1 cellular context compared by ENCODE assay signal in genomic region chr6:139290787-139291294, GRCh38.
TF ChIP-seq lines count a peak whose summit lies in the region.

No MANE protein-coding gene starts in this region.

TF ChIP-seq in endothelial cell of umbilical vein, 7 proteins besides CTCF, POLR2A, EP300 and RAD21 (continued from another document):
- TF ChIP-seq GATA2 (IDR thresholded peaks at IDR 0.05; ENCODE audit: insufficient read depth, insufficient read length, low read depth, low read length) (no peak), FOS (IDR thresholded peaks at IDR 0.05; ENCODE audit: borderline replicate concordance, insufficient read depth, low read length) (peak; percentile 7), EZH2 (IDR thresholded peaks at IDR 0.05; ENCODE audit: borderline replicate concordance, low read depth, low read length, severe bottlenecking) (no peak), POLR2AphosphoS5 (IDR thresholded peaks at IDR 0.05; ENCODE audit: insufficient read depth, low read depth, low read length) (no peak)
